10 cellular contexts compared by ENCODE assay signal in genomic region chr17:29595107-29595942, GRCh38. TPM values are rescaled to one million over a fixed set of nuclear protein-coding genes. Genes with fewer than 3 reads are reported as not detected.
DNase-seq lines count a peak whose midpoint lies in the region; ATAC-seq and TF ChIP-seq lines count a peak whose summit lies in the region.
"Had no signal": no experiment of that assay in that cellular context is flagged by ENCODE, and none has a peak within 500 bp of the region (broad histone marks: within the 10 kb centered on the region; RNA-seq: fewer than 3 reads in every experiment).

No MANE protein-coding gene starts in this region.

- H3F3A ChIP-seq in GM23248 (ENCODE audit: insufficient read depth): peaks cover 20% of the 10 kb centered on the region; the same call in 1 of the 2 replicates

- peak overlapping the region; percentile 24 to 100 (median 99); a peak in 21 of 22 replicates for H3K4me2 ChIP-seq in BLaER1 treated with 17β-estradiol and CSF1 and Interleukin-3, amounts not matched to agents 10 nM and 100 nM
- H3K4me2 ChIP-seq in GM23248 (ENCODE audit: unreplicated experiment): no peak overlapping the region

- no peaks in the 10 kb centered on the region for H3K27me3 ChIP-seq in BLaER1 treated with 17β-estradiol and CSF1 and Interleukin-3, amounts not matched to agents 10 nM and 100 nM
- H3K27me3 ChIP-seq in GM23248 (replicated peaks; ENCODE audit: insufficient read depth) (no peaks in the 10 kb centered on the region), esophagus squamous epithelium (no peaks in the 10 kb centered on the region)
- H3K27me3 ChIP-seq: suprapubic skin had no signal

- TF ChIP-seq CTCF in brain (conservative IDR thresholded peaks at IDR 0.05) (no peak), esophagus squamous epithelium (IDR thresholded peaks at IDR 0.05) (no peak)

- H3K4me1 ChIP-seq in BLaER1 treated with 17β-estradiol and CSF1 and Interleukin-3, amounts not matched to agents 10 nM and 100 nM: peaks cover 64 to 83% (median 75%) of the 10 kb centered on the region in 10 experiments
- peaks cover 17% of the 10 kb centered on the region for H3K4me1 ChIP-seq in GM23248 (ENCODE audit: insufficient read depth)
- H3K4me1 ChIP-seq in esophagus squamous epithelium: peaks cover 32 to 70% (median 39%) of the 10 kb centered on the region in 3 donors

- H3K27me3 Mint-ChIP-seq in brain (peaks cover 4% of the 10 kb centered on the region), naive B cell (peaks cover 0 to 10% (median 0%) of the 10 kb centered on the region in 3 donors)

- H3K4me3 ChIP-seq in BLaER1 treated with 17β-estradiol and CSF1 and Interleukin-3, amounts not matched to agents 10 nM and 100 nM: peak overlapping the region in 2 of 10 experiments; percentile 93 to 95; a peak in 2 of 20 replicates
- H3K4me3 ChIP-seq in GM23248: no peak overlapping the region
- no peak overlapping the region for H3K4me3 ChIP-seq in esophagus squamous epithelium
- H3K4me3 ChIP-seq: suprapubic skin had no signal

- H2AFZ ChIP-seq in GM23248: no peak overlapping the region

- H3K9me3 ChIP-seq in BLaER1 treated with 17β-estradiol and CSF1 and Interleukin-3, amounts not matched to agents 10 nM and 100 nM (replicated peaks in 1 of 11): no peaks in the 10 kb centered on the region
- H3K9me3 ChIP-seq in GM23248 (ENCODE audit: low read depth): no peaks in the 10 kb centered on the region
- no peaks in the 10 kb centered on the region for H3K9me3 ChIP-seq in esophagus squamous epithelium
- H3K9me3 ChIP-seq: suprapubic skin had no signal

- no peaks in the 10 kb centered on the region for H3K36me3 ChIP-seq in BLaER1 treated with 17β-estradiol and CSF1 and Interleukin-3, amounts not matched to agents 10 nM and 100 nM
- no peaks in the 10 kb centered on the region for H3K36me3 ChIP-seq in GM23248 (ENCODE audit: low read depth)
- no peaks in the 10 kb centered on the region for H3K36me3 ChIP-seq in esophagus squamous epithelium
- H3K36me3 ChIP-seq: suprapubic skin had no signal

- H3K4me1 Mint-ChIP-seq in brain: peaks cover 82% of the 10 kb centered on the region
- H3K4me1 Mint-ChIP-seq in naive B cell: peaks cover 17 to 36% (median 29%) of the 10 kb centered on the region in 3 donors

- H3K36me3 Mint-ChIP-seq in brain: no peaks in the 10 kb centered on the region
- no peaks in the 10 kb centered on the region for H3K36me3 Mint-ChIP-seq in naive B cell

- in situ Hi-C loops in GM23248 (cut with MboI): no loop called here

- no peak overlapping the region for H3K27ac ChIP-seq in BLaER1 treated with 17β-estradiol and CSF1 and Interleukin-3, amounts not matched to agents 10 nM and 100 nM
- H3K27ac ChIP-seq in GM23248: no peak overlapping the region
- no peak overlapping the region for H3K27ac ChIP-seq in esophagus squamous epithelium
- H3K27ac ChIP-seq: suprapubic skin had no signal

- intact Hi-C loops in esophagus squamous epithelium (cut with DNase I): no loop called here

- WGBS in GM23248 (ENCODE audit: low coverage in 1 of 2, low lambda C conversion rate in 2 of 2, missing lambda C conversion rate in 2 of 2), 2 experiments: 44 to 53% methylated on average over 7 of the region's 7 CpGs
- 72 to 91% methylated on average over 3 to 6 of the region's 7 CpGs for WGBS in esophagus squamous epithelium, 2 donors

- no peaks in the 10 kb centered on the region for H3K79me2 ChIP-seq in GM23248 (ENCODE audit: insufficient read depth)

- H3K9ac ChIP-seq in BLaER1 treated with 17β-estradiol and CSF1 and Interleukin-3, amounts not matched to agents 10 nM and 100 nM: peak overlapping the region in 4 of 11 experiments; percentile 29 to 93 (median 90); a peak in 4 of 22 replicates
- no peak overlapping the region for H3K9ac ChIP-seq in GM23248

- no peaks in the 10 kb centered on the region for H3K9me2 ChIP-seq in GM23248 (ENCODE audit: insufficient read depth)

- peaks cover 0 to 71% (median 54%) of the 10 kb centered on the region in 11 experiments; a peak in 19 of 22 replicates for H4K20me1 ChIP-seq in BLaER1 treated with 17β-estradiol and CSF1 and Interleukin-3, amounts not matched to agents 10 nM and 100 nM
- H4K20me1 ChIP-seq in GM23248 (ENCODE audit: insufficient read depth): no peaks in the 10 kb centered on the region

- peak overlapping the region; percentile 85 to 88 (median 85) for H3K4me3 Mint-ChIP-seq in brain
- peak overlapping the region in 5 of 8 donors; percentile 62 to 90 (median 82) for H3K4me3 Mint-ChIP-seq in naive B cell

- H3K9me3 Mint-ChIP-seq in brain: no peaks in the 10 kb centered on the region
- no peaks in the 10 kb centered on the region for H3K9me3 Mint-ChIP-seq in naive B cell

- TF ChIP-seq POLR2A in esophagus squamous epithelium (IDR thresholded peaks at IDR 0.05): no peak

- peak overlapping the region in 3 of 5 experiments; percentile 51 to 91 (median 74) for H3K27ac Mint-ChIP-seq in brain
- H3K27ac Mint-ChIP-seq in naive B cell: no peak overlapping the region

- DNase-seq in GM23248: peak; percentile 62
- no peak for DNase-seq in naive B cell
- no peak for DNase-seq in 8988T
- DNase-seq in esophagus squamous epithelium (lab: John Stamatoyannopoulos, UW): no peak
- DNase-seq: activated naive CD4-positive, alpha-beta T cell; NCI-H2081 treated with DMSO at 0.1 percent for 48 hours had no signal

- ATAC-seq in naive B cell (ENCODE audit: low read depth in 2 of 2): no peak
- ATAC-seq in HG03097 (IDR thresholded peaks at IDR 0.05; ENCODE audit: low FRiP score, unreplicated experiment): no peak

RNA-seq across cellular contexts. Expression of gene ANKRD13B, which starts 2.4 kb away (rescaled TPM):
- 9.4 and 26.8 TPM in 2 replicates for total RNA-seq in GM23248 (2014; rRNA removed; shearing (Covaris generic))
- polyA plus RNA-seq in GM23248 (2016; fragmentation: Nextera tagmentation; extraction: Ambion mirVana) (1.3 and 1.7 TPM in 2 replicates), brain (ENCODE audit: insufficient read depth, low read depth, low replicate concordance) (28.2 TPM), naive B cell (ENCODE audit: low read depth in 6 of 6) (not detected)
- total RNA-seq in esophagus squamous epithelium: 10 to 100 TPM in 2 of 4 donors, 1 to 10 TPM in 2; 3.3 to 18.7 (median 10.2) TPM

RNA-seq across cellular contexts. Expression of gene GIT1, which starts 5.9 kb away (rescaled TPM):
- total RNA-seq in GM23248 (2014; rRNA removed; shearing (Covaris generic)): 17.1 and 19.5 TPM in 2 replicates
- polyA plus RNA-seq in GM23248 (2016; fragmentation: Nextera tagmentation; extraction: Ambion mirVana) (4.4 and 6.0 TPM in 2 replicates), brain (ENCODE audit: insufficient read depth, low read depth, low replicate concordance) (94.7 TPM), naive B cell (ENCODE audit: low read depth in 6 of 6) (10 to 100 TPM in 1 of 6 donors, 1 to 10 TPM in 5; 1.6 to 12.9 (median 4.4) TPM)
- 10 to 100 TPM; 24.0 to 45.4 (median 29.6) TPM for total RNA-seq in esophagus squamous epithelium

RNA-seq across cellular contexts. Expression of gene TP53I13, which starts 26.8 kb away (rescaled TPM):
- 63.7 and 67.2 TPM in 2 replicates for total RNA-seq in GM23248 (2014; rRNA removed; shearing (Covaris generic))
- polyA plus RNA-seq in GM23248 (2016; fragmentation: Nextera tagmentation; extraction: Ambion mirVana): 37.3 and 40.6 TPM in 2 replicates
- 34.4 TPM for polyA plus RNA-seq in brain (ENCODE audit: insufficient read depth, low read depth, low replicate concordance)
- polyA plus RNA-seq in naive B cell (ENCODE audit: low read depth in 6 of 6): 10 to 100 TPM; 28.1 to 41.5 (median 38.4) TPM
- 10 to 100 TPM; 11.8 to 34.9 (median 21.8) TPM for total RNA-seq in esophagus squamous epithelium

RNA-seq across cellular contexts. Expression of gene CORO6, which starts 27.4 kb away (rescaled TPM):
- 4.2 and 6.5 TPM in 2 replicates for total RNA-seq in GM23248 (2014; rRNA removed; shearing (Covaris generic))
- polyA plus RNA-seq in GM23248 (2016; fragmentation: Nextera tagmentation; extraction: Ambion mirVana) (3.7 and 4.0 TPM in 2 replicates), brain (ENCODE audit: insufficient read depth, low read depth, low replicate concordance) (1.7 TPM), naive B cell (ENCODE audit: low read depth in 6 of 6) (under 1 TPM in 2 of 6 donors, not detected in 4; 0.12 to 0.13 TPM)
- total RNA-seq in esophagus squamous epithelium: 10 to 100 TPM in 1 of 4 donors, 1 to 10 TPM in 3; 2.0 to 39.9 (median 6.5) TPM

RNA-seq across cellular contexts. Expression of gene ABHD15, which starts 28.5 kb away (rescaled TPM):
- total RNA-seq in GM23248 (2014; rRNA removed; shearing (Covaris generic)): 8.9 and 10.1 TPM in 2 replicates
- 2.4 and 2.9 TPM in 2 replicates for polyA plus RNA-seq in GM23248 (2016; fragmentation: Nextera tagmentation; extraction: Ambion mirVana)
- 3.8 TPM for polyA plus RNA-seq in brain (ENCODE audit: insufficient read depth, low read depth, low replicate concordance)
- 10 to 100 TPM; 15.1 to 45.2 (median 20.3) TPM for polyA plus RNA-seq in naive B cell (ENCODE audit: low read depth in 6 of 6)
- 1 to 10 TPM; 4.3 to 7.2 (median 5.4) TPM for total RNA-seq in esophagus squamous epithelium

Comparison
In these comparisons a context has a peak if more than half of its experiments do, and no peak if none do; other contexts are left out.
1. H3K27ac Mint-ChIP-seq: peak in brain (3 of 5); none in naive B cell (0 of 6).
2. RNA of gene ANKRD13B, which starts 2.4 kb away (polyA plus RNA-seq): 28.2 TPM in brain (single experiment); 1.3 to 1.7 TPM in GM23248 and not detected in naive B cell; every median in the first group is over 10 times any median in the second.